30 cellular contexts compared by ENCODE assay signal in genomic region chr4:122167369-122167768, GRCh38.
"Had no signal": no experiment of that assay in that cellular context is flagged by ENCODE, and none has a peak within 500 bp of the region (broad histone marks: within the 10 kb centered on the region; RNA-seq: fewer than 3 reads in every experiment).

No MANE protein-coding gene starts in this region.

- H3K27ac ChIP-seq: adrenal gland, body of pancreas, heart left ventricle, left ventricle myocardium inferior, skin epidermis, upper lobe of left lung, VCaP had no signal

- DNase-seq: activated CD4-positive, alpha-beta T cell treated with anti-CD3 and anti-CD28 coated beads for 48 hours; activated CD4-positive, alpha-beta T cell treated with anti-CD3 and anti-CD28 coated beads, Interleukin-2, amount 50 U/mL, for 48 hours; activated CD8-positive, alpha-beta memory T cell treated with anti-CD3 and anti-CD28 coated beads for 24 hours; activated effector memory CD4-positive, alpha-beta T cell treated with Interleukin-2 at 50 U/mL for 16 hours; activated naive CD4-positive, alpha-beta T cell treated with Interleukin-2 at 50 U/mL for 16 hours; activated naive CD8-positive, alpha-beta T cell treated with anti-CD3 and anti-CD28 coated beads for 36 hours; adrenal gland; aorta; body of pancreas; dorsolateral prefrontal cortex; effector memory CD4-positive, alpha-beta T cell; foreskin fibroblast; heart left ventricle; hypothalamus; left ventricle myocardium inferior; mucosa of descending colon; stimulated activated CD4-positive, alpha-beta T cell treated with anti-CD3 and anti-CD28 coated beads, Interleukin-12 subunit alpha, Interleukin-12 subunit beta, amount 100 ng/mL, for 4 hours; stimulated activated CD4-positive, alpha-beta T cell treated with anti-CD3 and anti-CD28 coated beads, Interleukin-4, amount 100 ng/mL, for 24 hours; stimulated activated naive CD8-positive, alpha-beta T cell treated with anti-CD3 and anti-CD28 coated beads, Interleukin-15, amount 100 ng/mL, for 72 hours; substantia nigra; T-helper 1 cell; upper lobe of left lung had no signal

- H3K27me3 ChIP-seq: adrenal gland, body of pancreas, dorsolateral prefrontal cortex, heart left ventricle, upper lobe of left lung had no signal

- H3K36me3 Mint-ChIP-seq: natural killer cell treated with Interleukin-12 subunit alpha and Interleukin-12 subunit beta and Interleukin-15 and Interleukin-18, amount 100 ng/mL, for 72 hours; stimulated activated effector memory CD8-positive, alpha-beta T cell treated with anti-CD3 and anti-CD28 coated beads, Interleukin-12 subunit alpha, Interleukin-12 subunit beta, amount 100 ng/mL, for 72 hours had no signal

- H3K27ac Mint-ChIP-seq: activated naive CD8-positive, alpha-beta T cell treated with anti-CD3 and anti-CD28 coated beads for 36 hours; natural killer cell treated with Interleukin-12 subunit alpha and Interleukin-12 subunit beta and Interleukin-15 and Interleukin-18, amount 100 ng/mL, for 72 hours; stimulated activated effector memory CD8-positive, alpha-beta T cell treated with anti-CD3 and anti-CD28 coated beads, Interleukin-12 subunit alpha, Interleukin-12 subunit beta, amount 100 ng/mL, for 72 hours; stimulated activated naive CD8-positive, alpha-beta T cell treated with anti-CD3 and anti-CD28 coated beads, Interleukin-15, amount 100 ng/mL, for 72 hours had no signal

- ATAC-seq: activated CD4-positive, CD25-positive, alpha-beta regulatory T cell treated with anti-CD3 and anti-CD28 coated beads, Interleukin-2, amount 50 U/mL, for 24 hours; body of pancreas; esophagus mucosa; heart left ventricle; mucosa of descending colon; natural killer cell treated with Interleukin-12 subunit alpha and Interleukin-12 subunit beta and Interleukin-15 and Interleukin-18, amount 100 ng/mL, for 72 hours; sciatic nerve; stimulated activated effector memory CD8-positive, alpha-beta T cell treated with anti-CD3 and anti-CD28 coated beads, Interleukin-12 subunit alpha, Interleukin-12 subunit beta, amount 100 ng/mL, for 72 hours; stimulated activated naive CD8-positive, alpha-beta T cell treated with anti-CD3 and anti-CD28 coated beads, Interleukin-15, amount 100 ng/mL, for 72 hours had no signal

- H3K4me3 ChIP-seq: adrenal gland, body of pancreas, dorsolateral prefrontal cortex, heart left ventricle, left ventricle myocardium inferior, lung, mucosa of descending colon, skin epidermis, upper lobe of left lung had no signal

- H3K9me3 Mint-ChIP-seq: activated naive CD8-positive, alpha-beta T cell treated with anti-CD3 and anti-CD28 coated beads for 36 hours; natural killer cell treated with Interleukin-12 subunit alpha and Interleukin-12 subunit beta and Interleukin-15 and Interleukin-18, amount 100 ng/mL, for 72 hours; stimulated activated effector memory CD8-positive, alpha-beta T cell treated with anti-CD3 and anti-CD28 coated beads, Interleukin-12 subunit alpha, Interleukin-12 subunit beta, amount 100 ng/mL, for 72 hours; stimulated activated naive CD8-positive, alpha-beta T cell treated with anti-CD3 and anti-CD28 coated beads, Interleukin-15, amount 100 ng/mL, for 72 hours had no signal

- H3K27me3 Mint-ChIP-seq: activated naive CD8-positive, alpha-beta T cell treated with anti-CD3 and anti-CD28 coated beads for 36 hours; natural killer cell treated with Interleukin-12 subunit alpha and Interleukin-12 subunit beta and Interleukin-15 and Interleukin-18, amount 100 ng/mL, for 72 hours; stimulated activated naive CD8-positive, alpha-beta T cell treated with anti-CD3 and anti-CD28 coated beads, Interleukin-15, amount 100 ng/mL, for 72 hours had no signal

- H3K4me3 Mint-ChIP-seq: activated naive CD8-positive, alpha-beta T cell treated with anti-CD3 and anti-CD28 coated beads for 36 hours; natural killer cell treated with Interleukin-12 subunit alpha and Interleukin-12 subunit beta and Interleukin-15 and Interleukin-18, amount 100 ng/mL, for 72 hours; stimulated activated effector memory CD8-positive, alpha-beta T cell treated with anti-CD3 and anti-CD28 coated beads, Interleukin-12 subunit alpha, Interleukin-12 subunit beta, amount 100 ng/mL, for 72 hours; stimulated activated naive CD8-positive, alpha-beta T cell treated with anti-CD3 and anti-CD28 coated beads, Interleukin-15, amount 100 ng/mL, for 72 hours had no signal

- H3K36me3 ChIP-seq: adrenal gland, left ventricle myocardium inferior had no signal

- H3K9me3 ChIP-seq: adrenal gland, body of pancreas, left ventricle myocardium inferior, mucosa of descending colon, upper lobe of left lung had no signal
